Comparison of ENCODE assay signal across 6 cellular contexts in the genomic region with DNA sequence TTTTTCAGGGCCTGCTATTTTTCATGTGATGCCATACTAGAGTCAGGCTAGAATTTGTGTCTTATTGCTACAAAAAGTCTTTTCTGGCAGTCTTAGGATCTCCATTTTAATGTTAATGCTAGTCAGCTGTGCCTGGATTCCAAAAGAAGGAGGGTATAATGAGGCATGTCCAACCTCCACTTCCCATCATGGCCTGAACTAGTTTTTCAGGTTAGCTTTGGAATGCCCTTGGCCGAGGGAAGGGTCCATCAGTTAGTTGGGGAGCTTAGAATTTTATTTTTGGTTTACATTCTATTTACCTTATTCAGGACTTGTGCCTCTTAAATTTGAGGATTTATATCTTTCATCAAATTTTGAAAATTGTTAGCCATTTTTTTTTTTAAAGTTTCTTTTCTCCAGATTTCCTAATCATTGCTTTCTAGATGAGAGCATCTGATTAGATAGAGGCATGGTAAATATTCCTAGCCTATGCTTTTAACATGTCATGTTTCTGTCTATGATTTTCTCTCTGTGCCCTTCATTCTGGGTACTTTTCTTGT.
"Had no signal": no experiment of that assay in that cellular context is flagged by ENCODE, and none has a peak within 500 bp of the region (broad histone marks: within the 10 kb centered on the region; RNA-seq: fewer than 3 reads in every experiment).

No MANE protein-coding gene starts in this region.

- H3K9ac ChIP-seq: GM23248 had no signal

- H2AFZ ChIP-seq: GM23248 had no signal

- H3K4me1 ChIP-seq: HAP-1 had no signal

- H3K4me3 ChIP-seq: GM23248, HAP-1 had no signal

- H3K27ac ChIP-seq: GM23248, HL-60 had no signal

- H3K27ac Mint-ChIP-seq: IgD-negative memory B cell had no signal

- DNase-seq: GM23248, GOT3, H7 had no signal
